19 cellular contexts compared by ENCODE assay signal in genomic region chr10:52011113-52011512, GRCh38.
DNase-seq lines count a peak whose midpoint lies in the region; ATAC-seq, FAIRE-seq and TF ChIP-seq lines count a peak whose summit lies in the region.
"Had no signal": no experiment of that assay in that cellular context is flagged by ENCODE, and none has a peak within 500 bp of the region (broad histone marks: within the 10 kb centered on the region; RNA-seq: fewer than 3 reads in every experiment).

No MANE protein-coding gene starts in this region.

- no peak overlapping the region for H3K4me2 ChIP-seq in GM23248 (ENCODE audit: unreplicated experiment)

- ATAC-seq in aorta (ENCODE audit: low FRiP score) (peak; percentile 64), GM19328 (IDR thresholded peaks at IDR 0.05; ENCODE audit: unreplicated experiment) (no peak)

- H3F3A ChIP-seq in GM23248 (ENCODE audit: insufficient read depth), result no peaks in the 10 kb centered on the region

- no peak for FAIRE-seq in frontal cortex (lab: Jason Lieb, UNC)
- FAIRE-seq: G401.6, H54 had no signal

- H3K27me3 ChIP-seq in GM23248 (replicated peaks; ENCODE audit: insufficient read depth), result no peaks in the 10 kb centered on the region
- no peaks in the 10 kb centered on the region for H3K27me3 ChIP-seq in aorta (ENCODE audit: control insufficient read depth in 1 of 2, insufficient read depth in 2 of 2, low read length in 1 of 2)
- H3K27me3 ChIP-seq: Peyer's patch, SJCRH30 had no signal

- H3K79me2 ChIP-seq in GM23248 (ENCODE audit: insufficient read depth), result no peaks in the 10 kb centered on the region

- no peaks in the 10 kb centered on the region for H4K20me1 ChIP-seq in GM23248 (ENCODE audit: insufficient read depth)

- TF ChIP-seq CTCF in AG10803 (conservative IDR thresholded peaks at IDR 0.05; ENCODE audit: low read length), result no peak

- H3K9me3 ChIP-seq in GM23248 (ENCODE audit: low read depth), result no peaks in the 10 kb centered on the region
- no peaks in the 10 kb centered on the region for H3K9me3 ChIP-seq in aorta (ENCODE audit: control insufficient read depth, low read length)
- H3K9me3 ChIP-seq: Peyer's patch, SJCRH30 had no signal

- no peak overlapping the region for H3K27ac ChIP-seq in GM23248
- peak overlapping the region; percentile 53 to 95 for H3K27ac ChIP-seq in aorta (ENCODE audit: low read depth in 1 of 2, low read length in 2 of 2)
- H3K27ac ChIP-seq: Peyer's patch, SJCRH30 had no signal

- H3K36me3 ChIP-seq in GM23248 (ENCODE audit: low read depth) (no peaks in the 10 kb centered on the region), aorta (ENCODE audit: control insufficient read depth in 1 of 2, insufficient read depth in 2 of 2, low read length in 1 of 2) (no peaks in the 10 kb centered on the region)
- H3K36me3 ChIP-seq: Peyer's patch, SJCRH30 had no signal

- intact Hi-C loops in aorta (cut with DNase I), result no loop called here

- 47 to 77% methylated on average over 1 of the region's 1 CpG for WGBS in GM23248 (ENCODE audit: low coverage in 1 of 2, low lambda C conversion rate in 2 of 2, missing lambda C conversion rate in 2 of 2), 2 experiments
- 65% methylated on average over 1 of the region's 1 CpG for WGBS in aorta, 2 donors

- H3K4me3 ChIP-seq in AG10803 (ENCODE audit: low read length) (no peak overlapping the region), GM23248 (no peak overlapping the region), aorta (ENCODE audit: low read length in 2 of 2) (no peak overlapping the region)
- H3K4me3 ChIP-seq: Peyer's patch, SJCRH30 had no signal

- in situ Hi-C loops in GM23248 (cut with MboI), result no loop called here

- DNase-seq in AG10803 (ENCODE audit: low read depth) (peak; percentile 79), GM23248 (peak; percentile 43), fibroblast of gingiva (ENCODE audit: low read depth) (peak; percentile 14), aorta (no peak), anterior cingulate cortex (lab: John Stamatoyannopoulos, UW) (no peak), frontal cortex (ENCODE audit: low spot score in 2 of 2) (no peak)
- DNase-seq: Karpas-422, MV-4-11, NCI-H1105 treated with DMSO at 0.1 percent for 48 hours, NCI-H2081, NCI-H2171, NCI-H345, NCI-H524, NCI-H774, Peyer's patch, SJCRH30 had no signal

- H3K4me1 ChIP-seq in GM23248 (ENCODE audit: insufficient read depth) (peaks cover 9% of the 10 kb centered on the region; the same call in 1 of the 2 replicates), aorta (ENCODE audit: control insufficient read depth in 1 of 2, insufficient read depth in 2 of 2, low read length in 2 of 2) (peaks cover 4 to 5% of the 10 kb centered on the region in 2 donors)
- H3K4me1 ChIP-seq: Peyer's patch, SJCRH30 had no signal

- H3K9ac ChIP-seq in GM23248, result no peak overlapping the region

- H2AFZ ChIP-seq in GM23248, result no peak overlapping the region

- peaks cover 7% of the 10 kb centered on the region; the same call in 1 of the 2 replicates for H3K9me2 ChIP-seq in GM23248 (ENCODE audit: insufficient read depth)

Comparison
In these comparisons a context has a peak if more than half of its experiments do, and no peak if none do; other contexts are left out.
1. DNase-seq: peak in AG10803 (single experiment), GM23248 (single experiment) and fibroblast of gingiva (single experiment); none in aorta (0 of 2), anterior cingulate cortex (0 of 58) and frontal cortex (0 of 2).